Comparison of ENCODE assay signal across 14 cellular contexts in the genomic region with DNA sequence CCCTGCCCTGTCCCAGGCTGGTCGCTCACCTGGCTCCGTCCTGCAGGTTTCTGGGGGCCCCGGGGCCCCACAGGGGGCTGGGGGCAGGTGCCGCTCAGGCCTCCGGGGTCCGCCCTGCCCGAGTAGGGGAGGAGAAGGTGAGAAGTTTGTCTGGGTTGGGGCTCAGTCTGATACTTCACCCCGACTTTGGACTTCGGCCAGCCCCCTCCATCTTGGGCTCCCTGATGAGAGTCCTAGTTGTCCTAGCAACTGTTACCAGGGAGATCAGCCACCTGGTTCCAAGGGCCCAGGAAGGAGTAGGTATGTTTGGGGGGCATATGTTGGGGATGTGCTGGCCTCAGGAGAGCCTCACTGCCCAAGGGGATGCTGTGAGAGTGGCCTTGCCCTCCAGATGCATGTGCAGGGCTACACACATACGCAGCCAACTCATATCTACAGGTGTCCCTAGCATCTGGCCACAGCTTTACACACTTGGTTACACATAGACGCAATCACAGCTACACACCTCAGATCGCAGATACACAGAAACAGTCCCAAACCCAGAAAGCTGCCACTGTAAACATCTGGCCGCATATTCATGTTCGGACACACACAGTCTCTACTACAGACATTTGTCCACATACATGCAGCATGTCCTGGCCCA. TPM values are rescaled to one million over a fixed set of nuclear protein-coding genes. Genes with fewer than 3 reads are reported as not detected.
DNase-seq lines count a peak whose midpoint lies in the region; ATAC-seq, FAIRE-seq and TF ChIP-seq lines count a peak whose summit lies in the region.
"Had no signal": no experiment of that assay in that cellular context is flagged by ENCODE, and none has a peak within 500 bp of the region (broad histone marks: within the 10 kb centered on the region; RNA-seq: fewer than 3 reads in every experiment).

No MANE protein-coding gene starts in this region.

- no TSS peak for BruUV-seq in IMR-90 (replicated peaks; lab: Mats Ljungman, UMichigan)

- H3K27me3 Mint-ChIP-seq in astrocyte (ENCODE audit: low read depth, unreplicated experiment) = no peaks in the 10 kb centered on the region
- H3K27me3 Mint-ChIP-seq: dendritic cell treated with granulocyte-macrophage colony-stimulating factor and Interleukin-4, amounts not matched to agents 40 ng/mL and 50 ng/mL, for 4 days had no signal

- no peak overlapping the region for H3K4me3 ChIP-seq in IMR-90 (ENCODE audit: insufficient read depth, low read depth, low read length)
- H3K4me3 ChIP-seq in astrocyte (ENCODE audit: insufficient read depth, low read depth, low read length) = no peak overlapping the region
- no peak overlapping the region for H3K4me3 ChIP-seq in right cardiac atrium (ENCODE audit: low read length)
- peak overlapping the region in 2 of 5 donors; percentile 19 to 90 for H3K4me3 ChIP-seq in subcutaneous abdominal adipose tissue (ENCODE audit: low read depth in 1 of 5, low read length in 5 of 5)

- peak overlapping the region; percentile 98 for H3K4me2 ChIP-seq in IMR-90 (ENCODE audit: low read depth, low read length)
- peak overlapping the region; percentile 98 for H3K4me2 ChIP-seq in astrocyte (ENCODE audit: low read length)

- in situ Hi-C loops in IMR-90 (cut with MboI; ENCODE audit: low sequenced_read_pairs) = no loop called here
- in situ Hi-C loops in ACHN (cut with HindIII; ENCODE audit: low pct_ligation_motif_present, low pct_unique_long_range_greater_than_20kb, low sequenced_read_pairs) = no loop called here

- peaks cover 2% of the 10 kb centered on the region for H3K4me1 Mint-ChIP-seq in astrocyte (ENCODE audit: low read depth, unreplicated experiment)

- H3K56ac ChIP-seq in IMR-90 (ENCODE audit: extremely low read depth, insufficient read depth, low read length) = no peak overlapping the region

- H3K4me3 Mint-ChIP-seq in astrocyte (ENCODE audit: unreplicated experiment) = no peak overlapping the region
- H3K4me3 Mint-ChIP-seq: CD14-positive monocyte; dendritic cell treated with granulocyte-macrophage colony-stimulating factor and Interleukin-4, amounts not matched to agents 40 ng/mL and 50 ng/mL, for 4 days had no signal

- H2BK5ac ChIP-seq in IMR-90 (ENCODE audit: low read depth, low read length, poor library complexity, severe bottlenecking) = no peak overlapping the region

- no peak for TF ChIP-seq RAD21 in IMR-90 (IDR thresholded peaks at IDR 0.05; ENCODE audit: low read length)

- TF ChIP-seq CTCF in IMR-90 (conservative IDR thresholded peaks at IDR 0.05; ENCODE audit: low read depth, low read length) (no peak), astrocyte (IDR thresholded peaks at IDR 0.05; ENCODE audit: insufficient read depth, low read depth, low read length) (no peak)

- FAIRE-seq in astrocyte (lab: Jason Lieb, UNC) = no peak

- peaks cover 44% of the 10 kb centered on the region for H3K79me2 ChIP-seq in astrocyte (ENCODE audit: insufficient read depth, low read length)
- H3K79me2 ChIP-seq: parathyroid adenoma had no signal

- ATAC-seq in IMR-90 (ENCODE audit: low read depth) (no peak), right cardiac atrium (no peak)
- ATAC-seq: left colon, Panc1 had no signal

- POLR2A ChIA-PET in IMR-90 (lab: Charles Lee; ENCODE audit: unreplicated experiment) = no interaction called here

- H3K4ac ChIP-seq in IMR-90 (ENCODE audit: low read depth, low read length) = peak overlapping the region; percentile 50; the same call in 1 of the 2 replicates

- H3K9me3 Mint-ChIP-seq in astrocyte (ENCODE audit: unreplicated experiment) = no peaks in the 10 kb centered on the region
- H3K9me3 Mint-ChIP-seq: dendritic cell treated with granulocyte-macrophage colony-stimulating factor and Interleukin-4, amounts not matched to agents 40 ng/mL and 50 ng/mL, for 4 days had no signal

- peaks cover 33% of the 10 kb centered on the region for H3K9me1 ChIP-seq in IMR-90 (ENCODE audit: insufficient read depth, low read length)

- peak overlapping the region in 1 of 2 experiments; percentile 63; a peak in 2 of 4 replicates for H4K8ac ChIP-seq in IMR-90 (ENCODE audit: low read depth in 2 of 2, low read length in 2 of 2)

- H2AK5ac ChIP-seq in IMR-90 (ENCODE audit: low read depth, low read length) = peak overlapping the region; percentile 6; the same call in 1 of the 2 replicates

- dilution Hi-C loops in IMR-90 (cut with HindIII; ENCODE audit: low sequenced_read_pairs, unreplicated experiment) = no loop called here

- TF ChIP-seq POLR2A in IMR-90 (IDR thresholded peaks at IDR 0.05; ENCODE audit: low read depth, low read length) = no peak

- intact Hi-C loops in IMR-90 (cut with micrococcal nuclease) = no loop called here
- intact Hi-C loops in right cardiac atrium (cut with DNase I) = no loop called here

- H2BK20ac ChIP-seq in IMR-90 (ENCODE audit: low read depth, low read length) = no peak overlapping the region

- no peak overlapping the region for H2BK15ac ChIP-seq in IMR-90 (ENCODE audit: low read depth, low read length)

- WGBS in IMR-90 (ENCODE audit: extremely low coverage in 2 of 2, insufficient read length in 1 of 2), 2 experiments = 89% methylated on average over 5 of the region's 14 CpGs; no CpG with 5 or more reads in 1 of the 2 experiments
- 87% methylated on average over 14 of the region's 14 CpGs for WGBS in right cardiac atrium

- H3K79me1 ChIP-seq in IMR-90 (ENCODE audit: low read depth in 1 of 2, low read length in 2 of 2) = peaks cover 35 to 76% of the 10 kb centered on the region in 2 experiments

- H2AK9ac ChIP-seq in IMR-90 (replicated peaks; ENCODE audit: low read depth, low read length, poor library complexity) = peak overlapping the region; percentile 94

- CTCF ChIA-PET in IMR-90 (lab: Yijun Ruan, JAX) = no interaction called here

- no peak overlapping the region for H2BK120ac ChIP-seq in IMR-90 (ENCODE audit: low read depth, low read length)

- H3K4me1 ChIP-seq in IMR-90 (ENCODE audit: control insufficient read depth, insufficient read depth, low read length) (peaks cover 17% of the 10 kb centered on the region), astrocyte (ENCODE audit: insufficient read depth, low read length) (peaks cover 34% of the 10 kb centered on the region), right cardiac atrium (ENCODE audit: control insufficient read depth, insufficient read depth, low read length) (peaks cover 5% of the 10 kb centered on the region), subcutaneous abdominal adipose tissue (ENCODE audit: control insufficient read depth in 5 of 5, insufficient read depth in 5 of 5, low read length in 5 of 5) (peaks cover 9 to 47% (median 37%) of the 10 kb centered on the region in 5 donors)

- peak overlapping the region; percentile 5; the same call in 1 of the 2 replicates for H4K91ac ChIP-seq in IMR-90 (ENCODE audit: insufficient read depth, low read depth, low read length)

- H3K14ac ChIP-seq in IMR-90 (replicated peaks; ENCODE audit: low read depth, low read length) = peak overlapping the region; percentile 70

- H3K9ac ChIP-seq in IMR-90 (ENCODE audit: low read depth, low read length) (no peak overlapping the region), astrocyte (ENCODE audit: low read length) (peak overlapping the region; percentile 36), subcutaneous abdominal adipose tissue (ENCODE audit: low read length in 5 of 5) (peak overlapping the region in 1 of 5 donors; percentile 35)
- H3K9ac ChIP-seq: parathyroid adenoma had no signal

- no peak for DNase-seq in IMR-90
- DNase-seq in astrocyte (ENCODE audit: low read depth) = no peak
- DNase-seq in right cardiac atrium = peak in 2 of 3 donors; percentile 64 to 65
- DNase-seq in ACHN = no peak
- DNase-seq in NCI-H1417 treated with DMSO at 0.1 percent for 48 hours (lab: John Stamatoyannopoulos, UW) = no peak
- DNase-seq in anterior cingulate cortex (lab: John Stamatoyannopoulos, UW) = no peak
- DNase-seq: activated effector memory CD4-positive, alpha-beta T cell treated with anti-CD3 and anti-CD28 coated beads, Interleukin-2, amount 50 U/mL, for 16 hours; NCI-H187 treated with DMSO at 0.1 percent for 48 hours had no signal

- H3K27me3 ChIP-seq in IMR-90 (ENCODE audit: control insufficient read depth, insufficient read depth, low read length) = no peaks in the 10 kb centered on the region
- H3K27me3 ChIP-seq in astrocyte (ENCODE audit: insufficient read depth, low read length) = no peaks in the 10 kb centered on the region
- no peaks in the 10 kb centered on the region for H3K27me3 ChIP-seq in right cardiac atrium (ENCODE audit: control insufficient read depth, insufficient read depth)
- H3K27me3 ChIP-seq in subcutaneous abdominal adipose tissue (ENCODE audit: control insufficient read depth in 5 of 5, insufficient read depth in 4 of 5, low read length in 5 of 5) = no peaks in the 10 kb centered on the region

- H2AFZ ChIP-seq in IMR-90 (replicated peaks; ENCODE audit: low read length, poor library complexity) = peak overlapping the region; percentile 73
- H2AFZ ChIP-seq in astrocyte (ENCODE audit: low read depth, low read length) = no peak overlapping the region
- H2AFZ ChIP-seq: parathyroid adenoma had no signal

- H3K36me3 ChIP-seq in IMR-90 (ENCODE audit: control insufficient read depth, insufficient read depth, low read length) (peaks cover 45% of the 10 kb centered on the region), astrocyte (ENCODE audit: insufficient read depth, low read length) (peaks cover 19% of the 10 kb centered on the region), subcutaneous abdominal adipose tissue (ENCODE audit: control insufficient read depth in 5 of 5, insufficient read depth in 5 of 5, low read length in 5 of 5) (peaks cover 0 to 47% (median 40%) of the 10 kb centered on the region in 5 donors)

- H3K23ac ChIP-seq in IMR-90 (ENCODE audit: low read depth, low read length) = peak overlapping the region; percentile 40; the same call in 1 of the 2 replicates

- H3K9me3 ChIP-seq in IMR-90 (ENCODE audit: control insufficient read depth, insufficient read depth, low read length) (no peaks in the 10 kb centered on the region), astrocyte (ENCODE audit: insufficient read depth, low read depth, low read length) (no peaks in the 10 kb centered on the region), right cardiac atrium (ENCODE audit: control insufficient read depth, low read length) (no peaks in the 10 kb centered on the region), subcutaneous abdominal adipose tissue (ENCODE audit: control insufficient read depth in 5 of 5, low read length in 5 of 5) (no peaks in the 10 kb centered on the region)

- H4K20me1 ChIP-seq in IMR-90 (ENCODE audit: insufficient read depth, low read length) (peaks cover 44% of the 10 kb centered on the region), astrocyte (ENCODE audit: insufficient read depth, low read length) (peaks cover 55% of the 10 kb centered on the region)

- no peak overlapping the region for H3K27ac ChIP-seq in IMR-90 (ENCODE audit: insufficient read depth, low read length)
- peak overlapping the region; percentile 49 for H3K27ac ChIP-seq in astrocyte (ENCODE audit: low read depth, low read length)
- H3K27ac ChIP-seq in right cardiac atrium (ENCODE audit: low read length) = peak overlapping the region; percentile 24
- peak overlapping the region; percentile 52 for H3K27ac ChIP-seq in subcutaneous abdominal adipose tissue (ENCODE audit: low read depth, low read length)
- H3K27ac ChIP-seq: parathyroid adenoma had no signal

- no peak overlapping the region for H3K18ac ChIP-seq in IMR-90 (ENCODE audit: low read depth, low read length)

- H3K36me3 Mint-ChIP-seq in astrocyte (ENCODE audit: low read depth, unreplicated experiment) = peaks cover 21% of the 10 kb centered on the region

- H3K27ac Mint-ChIP-seq in astrocyte (ENCODE audit: unreplicated experiment) = no peak overlapping the region
- H3K27ac Mint-ChIP-seq: dendritic cell treated with granulocyte-macrophage colony-stimulating factor and Interleukin-4, amounts not matched to agents 40 ng/mL and 50 ng/mL, for 4 days had no signal

- no peak overlapping the region for H4K5ac ChIP-seq in IMR-90 (ENCODE audit: low read depth, low read length)

RNA-seq across cellular contexts. Expression of a gene that starts 3.4 kb away (rescaled TPM):
- 6.3 and 6.9 TPM in 2 replicates for total RNA-seq in IMR-90 (2012; rRNA removed)
- 29.0 and 29.8 TPM in 2 replicates for polyA plus RNA-seq in IMR-90 (2012; rRNA removed)
- polyA plus RNA-seq in IMR-90 (2012; cell fraction: cytosol; rRNA removed) = 45.8 and 88.1 TPM in 2 replicates
- polyA plus RNA-seq in IMR-90 (2012; cell fraction: nucleus; rRNA removed; ENCODE audit: low replicate concordance) = 107 and 168 TPM in 2 replicates
- total RNA-seq in astrocyte = 79.3 and 82.9 TPM in 2 replicates
- 10 to 100 TPM; 18.6 to 22.9 (median 20.4) TPM for total RNA-seq in right cardiac atrium
- 12.4 TPM for polyA plus RNA-seq in right cardiac atrium

RNA-seq across cellular contexts. Expression of a gene that starts 29.7 kb away (rescaled TPM):
- 14.2 and 14.9 TPM in 2 replicates for total RNA-seq in IMR-90 (2012; rRNA removed)
- polyA plus RNA-seq in IMR-90 (2012; rRNA removed) = 23.2 and 23.5 TPM in 2 replicates
- 12.9 and 22.5 TPM in 2 replicates for polyA plus RNA-seq in IMR-90 (2012; cell fraction: cytosol; rRNA removed)
- 64.0 and 115 TPM in 2 replicates for polyA plus RNA-seq in IMR-90 (2012; cell fraction: nucleus; rRNA removed; ENCODE audit: low replicate concordance)
- total RNA-seq in astrocyte = 26.0 and 29.4 TPM in 2 replicates
- 10 to 100 TPM; 22.8 to 34.0 (median 29.0) TPM for total RNA-seq in right cardiac atrium
- polyA plus RNA-seq in right cardiac atrium = 23.8 TPM

RNA-seq across cellular contexts. Expression of a gene that starts 29.9 kb away (rescaled TPM):
- 7.7 and 8.6 TPM in 2 replicates for total RNA-seq in IMR-90 (2012; rRNA removed)
- 8.6 and 9.4 TPM in 2 replicates for polyA plus RNA-seq in IMR-90 (2012; rRNA removed)
- polyA plus RNA-seq in IMR-90 (2012; cell fraction: cytosol; rRNA removed) = 6.5 and 8.3 TPM in 2 replicates
- 6.8 and 11.6 TPM in 2 replicates for polyA plus RNA-seq in IMR-90 (2012; cell fraction: nucleus; rRNA removed; ENCODE audit: low replicate concordance)
- total RNA-seq in astrocyte = 19.0 and 19.7 TPM in 2 replicates
- 10 to 100 TPM in 2 of 4 donors, 1 to 10 TPM in 2; 7.6 to 15.8 (median 10.8) TPM for total RNA-seq in right cardiac atrium
- 13.4 TPM for polyA plus RNA-seq in right cardiac atrium

Comparison
In these comparisons a context has a peak if more than half of its experiments do, and no peak if none do; other contexts are left out.
1. DNase-seq: peak in right cardiac atrium (2 of 3); none in IMR-90 (single experiment), astrocyte (single experiment), ACHN (single experiment), NCI-H1417 treated with DMSO at 0.1 percent for 48 hours (single experiment) and anterior cingulate cortex (0 of 58).